9 cellular contexts compared by ENCODE assay signal in genomic region chr12:6280053-6280469, GRCh38. TPM values are rescaled to one million over a fixed set of nuclear protein-coding genes. Genes with fewer than 3 reads are reported as not detected.
A peak's percentile ranks its signal among the peaks of the same experiment; 100 is the strongest.
DNase-seq lines count a peak whose midpoint lies in the region; ATAC-seq and TF ChIP-seq lines count a peak whose summit lies in the region.
"Had no signal": no experiment of that assay in that cellular context is flagged by ENCODE, and none has a peak within 500 bp of the region (broad histone marks: within the 10 kb centered on the region; RNA-seq: fewer than 3 reads in every experiment).

No MANE protein-coding gene starts in this region.

- H3K27me3 ChIP-seq in GM23248 (replicated peaks; ENCODE audit: insufficient read depth) (no peaks in the 10 kb centered on the region), smooth muscle cell (ENCODE audit: low read depth) (no peaks in the 10 kb centered on the region)

- H3K4me1 ChIP-seq in GM23248 (ENCODE audit: insufficient read depth) (peaks cover 22% of the 10 kb centered on the region), smooth muscle cell (ENCODE audit: low read depth) (peaks cover 6% of the 10 kb centered on the region)

- in situ Hi-C loops in GM23248 (cut with MboI), result loop anchor here (10.0 kb wide), 1 partner anchor 295 kb away; no protein-coding TSS in a partner anchor

- H3F3A ChIP-seq in GM23248 (ENCODE audit: insufficient read depth) (peaks cover 21% of the 10 kb centered on the region), smooth muscle cell (ENCODE audit: low read depth) (peaks cover 12% of the 10 kb centered on the region)

- H3K4me3 Mint-ChIP-seq in WTC11, result no peak overlapping the region

- H3K27me3 Mint-ChIP-seq in WTC11 (ENCODE audit: low read depth), result peaks cover 5% of the 10 kb centered on the region

- no peaks in the 10 kb centered on the region for H3K9me3 Mint-ChIP-seq in WTC11

- H3K4me1 Mint-ChIP-seq in WTC11, result peaks cover 46% of the 10 kb centered on the region

- H3K79me2 ChIP-seq in GM23248 (ENCODE audit: insufficient read depth), result no peaks in the 10 kb centered on the region
- H3K79me2 ChIP-seq in smooth muscle cell (ENCODE audit: low read depth), result no peaks in the 10 kb centered on the region

- H3K4me2 ChIP-seq in GM23248 (ENCODE audit: unreplicated experiment) (peak overlapping the region; percentile 44), smooth muscle cell (peak overlapping the region; percentile 78)

- H3K27ac ChIP-seq in GM23248 (peak overlapping the region; percentile 70), smooth muscle cell (ENCODE audit: low read depth) (peak overlapping the region; percentile 74)

- H3K9ac ChIP-seq in GM23248 (peak overlapping the region; percentile 42), smooth muscle cell (ENCODE audit: low read depth) (no peak overlapping the region)

- no peaks in the 10 kb centered on the region for H3K36me3 Mint-ChIP-seq in WTC11

- H3K4me3 ChIP-seq in GM23248 (no peak overlapping the region), smooth muscle cell (no peak overlapping the region)

- ATAC-seq in WTC11 (no peak), HG03432 (IDR thresholded peaks at IDR 0.05; ENCODE audit: unreplicated experiment) (no peak)

- H4K20me1 ChIP-seq in GM23248 (ENCODE audit: insufficient read depth) (no peaks in the 10 kb centered on the region), smooth muscle cell (ENCODE audit: low read depth) (no peaks in the 10 kb centered on the region)

- DNase-seq in GM23248 (peak; percentile 94), WTC11 (ENCODE audit: low spot score) (no peak), hepatic stellate cell (ENCODE audit: low spot score) (peak; percentile 97), smooth muscle cell (lab: John Stamatoyannopoulos, UW; ENCODE audit: unreplicated experiment) (no peak), NCI-H2171 (lab: John Stamatoyannopoulos, UW) (no peak)
- DNase-seq in stimulated activated CD4-positive, alpha-beta T cell treated with anti-CD3 and anti-CD28 coated beads, Interleukin-4, amount 100 ng/mL, for 4 hours, result no peak
- no peak for DNase-seq in stimulated activated CD4-positive, alpha-beta T cell treated with anti-CD3 and anti-CD28 coated beads, Interleukin-2, amount 100 ng/mL, for 24 hours
- DNase-seq: NCI-H187 had no signal

- H3K9me2 ChIP-seq in GM23248 (ENCODE audit: insufficient read depth), result no peaks in the 10 kb centered on the region

- 0 out of 2 replicates have a peak overlapping the region, but pooled peaks have one; percentile 16 for H2AFZ ChIP-seq in GM23248
- H2AFZ ChIP-seq in smooth muscle cell (ENCODE audit: low read depth), result no peak overlapping the region

- no peaks in the 10 kb centered on the region for H3K36me3 ChIP-seq in GM23248 (ENCODE audit: low read depth)
- H3K36me3 ChIP-seq in smooth muscle cell (ENCODE audit: low read depth), result no peaks in the 10 kb centered on the region

- POLR2A ChIA-PET in WTC11 (lab: Charles Lee), result no interaction called here

- no peak overlapping the region for H3K27ac Mint-ChIP-seq in WTC11

- CTCF ChIA-PET in WTC11 (lab: Charles Lee), result interaction anchor here (0.7 to 13.5 kb wide), 13 partner anchors 12 to 291 kb away, joined by 3 to 431 read pairs (median 13); partner anchors contain the start of genes CD9 and PLEKHG6

- H3K9me3 ChIP-seq in GM23248 (ENCODE audit: low read depth) (no peaks in the 10 kb centered on the region), smooth muscle cell (replicated peaks; ENCODE audit: low read depth) (no peaks in the 10 kb centered on the region)

- no peak for TF ChIP-seq CTCF in WTC11 (IDR thresholded peaks at IDR 0.05)
- TF ChIP-seq CTCF in smooth muscle cell (IDR thresholded peaks at IDR 0.05; ENCODE audit: borderline replicate concordance, insufficient read depth, poor library complexity, severe bottlenecking), result no peak

- WGBS in GM23248 (ENCODE audit: low coverage in 1 of 2, low lambda C conversion rate in 2 of 2, missing lambda C conversion rate in 2 of 2), 2 experiments, result 2 to 6% methylated on average over 2 of the region's 2 CpGs
- 28% methylated on average over 2 of the region's 2 CpGs for WGBS in smooth muscle cell (ENCODE audit: low lambda C conversion rate)

TF ChIP-seq in WTC11, 78 proteins besides CTCF, POLR2A, EP300 and RAD21:
- peak; percentile 48; the same call in 1 of the 2 replicates for TF ChIP-seq GABPB1 (CRISPR knock-in tag; IDR thresholded peaks at IDR 0.05)
- TF ChIP-seq ATF3 (CRISPR knock-in tag; conservative IDR thresholded peaks at IDR 0.05), result no peak

RNA-seq across cellular contexts. Expression of gene PLEKHG6, which starts 30.4 kb away (rescaled TPM):
- not detected in 2 replicates for total RNA-seq in GM23248 (2014; rRNA removed; shearing (Covaris generic))
- polyA plus RNA-seq in GM23248 (2016; fragmentation: Nextera tagmentation; extraction: Ambion mirVana) (0.30 TPM in 1 of 2 replicates, not detected in the other), smooth muscle cell (5.2 and 21.9 TPM in 2 replicates)
- total RNA-seq in WTC11 (2021) (36.8 to 46.4 TPM (median 38.4 TPM) in 3 replicates), smooth muscle cell (6.5 and 7.8 TPM in 2 replicates)

Comparison
In these comparisons a context has a peak if more than half of its experiments do, and no peak if none do; other contexts are left out.
1. DNase-seq: peak in GM23248 (single experiment) and hepatic stellate cell (single experiment); none in WTC11 (single experiment), smooth muscle cell (single experiment), stimulated activated CD4-positive, alpha-beta T cell treated with anti-CD3 and anti-CD28 coated beads, Interleukin-4, amount 100 ng/mL, for 4 hours (0 of 2), stimulated activated CD4-positive, alpha-beta T cell treated with anti-CD3 and anti-CD28 coated beads, Interleukin-2, amount 100 ng/mL, for 24 hours (0 of 2) and NCI-H2171 (single experiment).